8 cellular contexts compared by ENCODE assay signal in the genomic region with DNA sequence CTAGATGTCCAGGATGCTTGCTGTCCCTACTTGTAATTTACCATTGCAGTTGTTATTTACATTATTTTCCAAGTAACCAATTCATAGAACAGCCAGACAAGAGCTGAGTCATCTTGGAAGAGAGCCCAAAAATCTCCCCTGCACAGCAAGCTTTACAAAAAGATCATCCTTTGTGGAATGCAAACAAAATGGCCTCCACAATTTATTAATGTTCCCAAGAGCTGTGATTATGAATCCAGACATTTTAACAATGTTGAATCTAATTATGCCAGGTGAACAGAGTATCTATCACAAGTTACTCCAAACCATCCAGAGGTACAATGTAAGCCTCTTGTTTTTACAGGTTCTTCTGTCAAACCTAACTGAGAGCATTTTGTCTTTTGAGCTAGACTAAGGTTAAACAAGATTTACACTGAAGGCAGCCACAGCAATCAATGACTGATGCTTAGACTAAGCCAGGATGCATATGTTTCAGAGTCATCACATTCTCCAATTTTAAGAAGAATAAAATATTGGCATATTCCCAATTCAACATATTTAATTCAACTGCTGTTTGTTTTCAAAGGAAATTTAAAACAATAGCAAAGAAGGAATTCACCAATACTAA.
DNase-seq lines count a peak whose midpoint lies in the region; ATAC-seq and TF ChIP-seq lines count a peak whose summit lies in the region.

No MANE protein-coding gene starts in this region.

- H3K4me3 ChIP-seq in mammary epithelial cell (replicated peaks in 1 of 3; ENCODE audit: insufficient read depth in 1 of 3, low read depth in 2 of 3, low read length in 3 of 3) (no peak overlapping the region), osteoblast (ENCODE audit: insufficient read depth, low read length) (no peak overlapping the region)

- H3K27me3 ChIP-seq in mammary epithelial cell (ENCODE audit: insufficient read depth, low read length): no peaks in the 10 kb centered on the region
- H3K27me3 ChIP-seq in osteoblast (ENCODE audit: insufficient read depth, low read length): no peaks in the 10 kb centered on the region

- H3K4me1 ChIP-seq in mammary epithelial cell (ENCODE audit: insufficient read depth, low read length): peaks cover 18% of the 10 kb centered on the region
- H3K4me1 ChIP-seq in osteoblast (ENCODE audit: insufficient read depth, low read length): peaks cover 8% of the 10 kb centered on the region

- peak; percentile 90 for DNase-seq in EH (ENCODE audit: low read depth)
- DNase-seq in NCI-H2081 treated with DMSO at 0.1 percent for 48 hours (lab: John Stamatoyannopoulos, UW): peak; percentile 8
- peak; percentile 81 for DNase-seq in mammary epithelial cell
- no peak for DNase-seq in osteoblast (ENCODE audit: insufficient read length, low spot score, missing footprints)
- DNase-seq in activated CD8-positive, alpha-beta memory T cell treated with anti-CD3 and anti-CD28 coated beads, Interleukin-2, amount 50 U/mL, for 48 hours: no peak
- DNase-seq in mesenteric fat pad (ENCODE audit: low spot score): no peak

- ATAC-seq in GM18873 (IDR thresholded peaks at IDR 0.05; ENCODE audit: low FRiP score, unreplicated experiment): no peak
- no peak for ATAC-seq in GM21737 (IDR thresholded peaks at IDR 0.05; ENCODE audit: unreplicated experiment)

- H3K4me2 ChIP-seq in mammary epithelial cell (ENCODE audit: insufficient read depth, low read depth, low read length) (no peak overlapping the region), osteoblast (ENCODE audit: insufficient read depth, low read length) (no peak overlapping the region)

- H3K36me3 ChIP-seq in mammary epithelial cell (ENCODE audit: insufficient read depth, low read length) (no peaks in the 10 kb centered on the region), osteoblast (ENCODE audit: insufficient read depth, low read length) (no peaks in the 10 kb centered on the region)

- intact Hi-C loops in mammary epithelial cell (cut with micrococcal nuclease): no loop called here

- no peaks in the 10 kb centered on the region for H4K20me1 ChIP-seq in mammary epithelial cell (ENCODE audit: insufficient read depth, low read length)
- H4K20me1 ChIP-seq in osteoblast (ENCODE audit: insufficient read depth, low read length): no peaks in the 10 kb centered on the region

- H3K9ac ChIP-seq in mammary epithelial cell (ENCODE audit: insufficient read depth, low read length): no peak overlapping the region

- H3K79me2 ChIP-seq in mammary epithelial cell (ENCODE audit: insufficient read depth, low read length): no peaks in the 10 kb centered on the region
- H3K79me2 ChIP-seq in osteoblast (ENCODE audit: insufficient read depth, low read length): no peaks in the 10 kb centered on the region

- BruUV-seq in mammary epithelial cell (replicated peaks; lab: Mats Ljungman, UMichigan): no TSS peak

- in situ Hi-C loops in mammary epithelial cell (cut with MboI; ENCODE audit: low sequenced_read_pairs in 2 of 2): no loop called here

- H3K27ac ChIP-seq in mammary epithelial cell (ENCODE audit: insufficient read depth, low read depth, low read length) (peak overlapping the region; percentile 14), osteoblast (ENCODE audit: low read depth, low read length) (no peak overlapping the region)

- no peaks in the 10 kb centered on the region for H3K9me3 ChIP-seq in mammary epithelial cell (replicated peaks; ENCODE audit: insufficient read depth, low read length)
- H3K9me3 ChIP-seq in osteoblast (ENCODE audit: low read depth, low read length): no peaks in the 10 kb centered on the region

- H2AFZ ChIP-seq in mammary epithelial cell (ENCODE audit: low read depth, low read length) (peak overlapping the region; percentile 72), osteoblast (ENCODE audit: low read length) (peak overlapping the region; percentile 56)

- CTCF ChIA-PET in mammary epithelial cell (lab: Charles Lee; ENCODE audit: low non-redundant PET): no interaction called here

- dilution Hi-C loops in mammary epithelial cell (cut with HindIII; ENCODE audit: low sequenced_read_pairs): no loop called here

- TF ChIP-seq CTCF in mammary epithelial cell (conservative IDR thresholded peaks at IDR 0.05 in 1 of 2, IDR thresholded peaks at IDR 0.05 in 1 of 2; ENCODE audit: extremely low read depth in 1 of 2, insufficient read depth in 1 of 2, low read depth in 1 of 2, low read length in 2 of 2) (no peak), osteoblast (IDR thresholded peaks at IDR 0.05; ENCODE audit: extremely low read depth, low read depth, low read length) (no peak)

Comparison
In these comparisons a context has a peak if more than half of its experiments do, and no peak if none do; other contexts are left out.
1. DNase-seq: peak in EH (single experiment), NCI-H2081 treated with DMSO at 0.1 percent for 48 hours (single experiment) and mammary epithelial cell (single experiment); none in osteoblast (single experiment), activated CD8-positive, alpha-beta memory T cell treated with anti-CD3 and anti-CD28 coated beads, Interleukin-2, amount 50 U/mL, for 48 hours (single experiment) and mesenteric fat pad (single experiment).